Comparison of ENCODE assay signal across 32 cellular contexts in genomic region chr17:61715348-61715747, GRCh38.
"Had no signal": no experiment of that assay in that cellular context is flagged by ENCODE, and none has a peak within 500 bp of the region (broad histone marks: within the 10 kb centered on the region; RNA-seq: fewer than 3 reads in every experiment).

No MANE protein-coding gene starts in this region.

- DNase-seq: activated effector memory CD4-positive, alpha-beta T cell treated with anti-CD3 and anti-CD28 coated beads, Interleukin-2, amount 50 U/mL, for 16 hours; activated effector memory CD4-positive, alpha-beta T cell treated with Interleukin-2 at 50 U/mL for 16 hours; activated gamma-delta T cell; activated gamma-delta T cell treated with Interleukin-2 at 50 U/mL for 16 hours; activated naive CD4-positive, alpha-beta T cell; activated naive CD4-positive, alpha-beta T cell treated with anti-CD3 and anti-CD28 coated beads for 36 hours; activated naive CD4-positive, alpha-beta T cell treated with anti-CD3 and anti-CD28 coated beads, Interleukin-2, amount 10 ng/mL, durations not matched to agents 7 days and 5 days; activated naive CD4-positive, alpha-beta T cell treated with anti-CD3 and anti-CD28 coated beads, Interleukin-2, amount 50 U/mL, for 16 hours; activated naive CD4-positive, alpha-beta T cell treated with Interleukin-2 at 50 U/mL for 16 hours; activated naive CD8-positive, alpha-beta T cell treated with anti-CD3 and anti-CD28 coated beads for 36 hours; activated naive CD8-positive, alpha-beta T cell treated with anti-CD3 and anti-CD28 coated beads, Interleukin-2, amount 10 ng/mL, durations not matched to agents 7 days and 5 days; activated naive CD8-positive, alpha-beta T cell treated with anti-CD3 and anti-CD28 coated beads, Interleukin-2, amount 50 U/mL, for 24 hours; activated T-cell treated with anti-CD3 and anti-CD28 coated beads, Interleukin-2, amount 50 U/mL, for 4 hours; activated T-cell treated with anti-CD3 and anti-CD28 coated beads, Interleukin-2, amount 50 U/mL, for 48 hours; activated T-cell treated with anti-CD3 and anti-CD28 coated beads, Interleukin-2, amount 50 U/mL, for 72 hours; adrenal gland; amniotic stem cell; amygdala; anterior cingulate cortex; aorta; body of pancreas; brain microvascular endothelial cell; caudate nucleus; central memory CD4-positive, alpha-beta T cell; cerebellar nuclear complex had no signal

- H3K9me3 ChIP-seq: adrenal gland, body of pancreas had no signal

- FAIRE-seq: astrocyte, bronchial epithelial cell had no signal

- H3K4me3 ChIP-seq: adrenal gland, ascending aorta, body of pancreas, breast epithelium, cardiac muscle cell had no signal

- H3K27me3 ChIP-seq: adrenal gland, ascending aorta, body of pancreas, brain microvascular endothelial cell, breast epithelium, cardiac muscle cell had no signal

- H3K27ac ChIP-seq: adrenal gland, ascending aorta, body of pancreas, brain microvascular endothelial cell, breast epithelium, cardiac muscle cell had no signal

- H3K4me1 ChIP-seq: adrenal gland, ascending aorta, body of pancreas, breast epithelium had no signal

- H3K36me3 ChIP-seq: adrenal gland, ascending aorta, brain microvascular endothelial cell, breast epithelium, cardiac muscle cell had no signal

- ATAC-seq: activated naive CD4-positive, alpha-beta T cell treated with anti-CD3 and anti-CD28 coated beads, Interleukin-2, amount 50 U/mL, for 72 hours; activated naive CD8-positive, alpha-beta T cell treated with anti-CD3 and anti-CD28 coated beads, Interleukin-2, amount 50 U/mL, for 24 hours; activated T-cell treated with anti-CD3 and anti-CD28 coated beads, Interleukin-2, amount 50 U/mL, for 4 hours; activated T-cell treated with anti-CD3 and anti-CD28 coated beads, Interleukin-2, amount 50 U/mL, for 72 hours; activated T-helper 17 cell treated with anti-CD3 and anti-CD28 coated beads, Interleukin-2, amount 50 U/mL, for 72 hours; body of pancreas had no signal
